Comparison of ENCODE assay signal across 1 cellular context in genomic region chr14:75559451-75560187, GRCh38.
TF ChIP-seq lines count a peak whose summit lies in the region.

No MANE protein-coding gene starts in this region.

TF ChIP-seq in GM12878, 131 proteins besides CTCF, POLR2A, EP300 and RAD21 (continued from another document):
- TF ChIP-seq, protein P1, sequence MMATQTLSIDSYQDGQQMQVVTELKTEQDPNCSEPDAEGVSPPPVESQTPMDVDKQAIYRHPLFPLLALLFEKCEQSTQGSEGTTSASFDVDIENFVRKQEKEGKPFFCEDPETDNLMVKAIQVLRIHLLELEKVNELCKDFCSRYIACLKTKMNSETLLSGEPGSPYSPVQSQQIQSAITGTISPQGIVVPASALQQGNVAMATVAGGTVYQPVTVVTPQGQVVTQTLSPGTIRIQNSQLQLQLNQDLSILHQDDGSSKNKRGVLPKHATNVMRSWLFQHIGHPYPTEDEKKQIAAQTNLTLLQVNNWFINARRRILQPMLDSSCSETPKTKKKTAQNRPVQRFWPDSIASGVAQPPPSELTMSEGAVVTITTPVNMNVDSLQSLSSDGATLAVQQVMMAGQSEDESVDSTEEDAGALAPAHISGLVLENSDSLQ (IDR thresholded peaks at IDR 0.05): peak; percentile 90
- TF ChIP-seq IKZF2 (IDR thresholded peaks at IDR 0.05) (peak in 1 of 2 experiments; percentile 34; a peak in 1 of 4 replicates), CREM (IDR thresholded peaks at IDR 0.05; ENCODE audit: low read depth) (peak; percentile 29; the same call in 1 of the 2 replicates), EED (IDR thresholded peaks at IDR 0.05; ENCODE audit: low read depth) (peak; percentile 80), EGR1 (IDR thresholded peaks at IDR 0.05; ENCODE audit: borderline replicate concordance in 1 of 2, low read depth in 2 of 2, low read length in 2 of 2) (peak in 1 of 2 experiments; percentile 57; a peak in 1 of 3 replicates), CBFB (IDR thresholded peaks at IDR 0.05; ENCODE audit: low read depth) (no peak), FOXM1 (IDR thresholded peaks at IDR 0.05; ENCODE audit: low read depth, low read length) (peak; percentile 35; the same call in 1 of the 2 replicates), NFIC (IDR thresholded peaks at IDR 0.05; ENCODE audit: low read depth, low read length) (peak; percentile 59; the same call in 1 of the 2 replicates), JUNB (IDR thresholded peaks at IDR 0.05) (peak; percentile 78), IKZF1 (conservative IDR thresholded peaks at IDR 0.05) (0 out of 2 replicates have a peak, but pooled peaks have one; percentile 11)
